In the genomic region with DNA sequence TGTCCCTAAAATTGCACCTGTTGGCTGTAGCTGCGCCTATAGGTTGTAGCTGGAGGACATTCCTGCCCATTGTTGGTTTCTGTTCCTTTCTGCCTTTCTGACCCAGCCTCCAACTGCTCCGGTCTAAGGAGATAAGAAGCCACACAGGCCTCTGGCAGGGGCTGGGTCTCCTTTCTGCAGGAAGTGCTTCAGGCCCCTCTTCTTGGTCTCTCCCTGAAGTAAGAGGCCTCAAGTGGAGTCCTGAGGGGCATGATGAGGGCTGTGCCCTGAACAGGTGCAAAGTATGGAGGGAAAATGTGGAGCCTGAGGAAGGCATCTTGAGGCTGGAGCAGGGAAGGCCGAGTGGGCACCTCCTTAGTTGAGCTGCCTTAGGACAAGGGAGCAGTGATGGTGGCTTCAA, we compare ENCODE assay signal across 1 cellular context.
TF ChIP-seq lines count a peak whose summit lies in the region.

No MANE protein-coding gene starts in this region.

TF ChIP-seq in A549, 52 proteins besides CTCF, POLR2A, EP300 and RAD21 (continued from another document):
- TF ChIP-seq, protein P1, sequence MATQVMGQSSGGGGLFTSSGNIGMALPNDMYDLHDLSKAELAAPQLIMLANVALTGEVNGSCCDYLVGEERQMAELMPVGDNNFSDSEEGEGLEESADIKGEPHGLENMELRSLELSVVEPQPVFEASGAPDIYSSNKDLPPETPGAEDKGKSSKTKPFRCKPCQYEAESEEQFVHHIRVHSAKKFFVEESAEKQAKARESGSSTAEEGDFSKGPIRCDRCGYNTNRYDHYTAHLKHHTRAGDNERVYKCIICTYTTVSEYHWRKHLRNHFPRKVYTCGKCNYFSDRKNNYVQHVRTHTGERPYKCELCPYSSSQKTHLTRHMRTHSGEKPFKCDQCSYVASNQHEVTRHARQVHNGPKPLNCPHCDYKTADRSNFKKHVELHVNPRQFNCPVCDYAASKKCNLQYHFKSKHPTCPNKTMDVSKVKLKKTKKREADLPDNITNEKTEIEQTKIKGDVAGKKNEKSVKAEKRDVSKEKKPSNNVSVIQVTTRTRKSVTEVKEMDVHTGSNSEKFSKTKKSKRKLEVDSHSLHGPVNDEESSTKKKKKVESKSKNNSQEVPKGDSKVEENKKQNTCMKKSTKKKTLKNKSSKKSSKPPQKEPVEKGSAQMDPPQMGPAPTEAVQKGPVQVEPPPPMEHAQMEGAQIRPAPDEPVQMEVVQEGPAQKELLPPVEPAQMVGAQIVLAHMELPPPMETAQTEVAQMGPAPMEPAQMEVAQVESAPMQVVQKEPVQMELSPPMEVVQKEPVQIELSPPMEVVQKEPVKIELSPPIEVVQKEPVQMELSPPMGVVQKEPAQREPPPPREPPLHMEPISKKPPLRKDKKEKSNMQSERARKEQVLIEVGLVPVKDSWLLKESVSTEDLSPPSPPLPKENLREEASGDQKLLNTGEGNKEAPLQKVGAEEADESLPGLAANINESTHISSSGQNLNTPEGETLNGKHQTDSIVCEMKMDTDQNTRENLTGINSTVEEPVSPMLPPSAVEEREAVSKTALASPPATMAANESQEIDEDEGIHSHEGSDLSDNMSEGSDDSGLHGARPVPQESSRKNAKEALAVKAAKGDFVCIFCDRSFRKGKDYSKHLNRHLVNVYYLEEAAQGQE (IDR thresholded peaks at IDR 0.05), result no peak
- TF ChIP-seq KDM5A (IDR thresholded peaks at IDR 0.05) (no peak), KDM1A (IDR thresholded peaks at IDR 0.05; ENCODE audit: low read depth) (no peak), RARB (CRISPR knock-in tag; IDR thresholded peaks at IDR 0.05) (no peak), MYC (IDR thresholded peaks at IDR 0.05; ENCODE audit: borderline replicate concordance, low read length) (no peak), FOSB (CRISPR knock-in tag; IDR thresholded peaks at IDR 0.05) (no peak), RNF2 (IDR thresholded peaks at IDR 0.05; ENCODE audit: borderline replicate concordance, low read depth) (no peak), HDAC2 (IDR thresholded peaks at IDR 0.05) (no peak), TFCP2L1 (CRISPR knock-in tag; IDR thresholded peaks at IDR 0.05) (no peak), ZSCAN20 (CRISPR knock-in tag; IDR thresholded peaks at IDR 0.05) (no peak), JUNB (IDR thresholded peaks at IDR 0.05) (no peak), MAFK (IDR thresholded peaks at IDR 0.05; ENCODE audit: partially characterized antibody) (no peak)
- TF ChIP-seq, protein P2, sequence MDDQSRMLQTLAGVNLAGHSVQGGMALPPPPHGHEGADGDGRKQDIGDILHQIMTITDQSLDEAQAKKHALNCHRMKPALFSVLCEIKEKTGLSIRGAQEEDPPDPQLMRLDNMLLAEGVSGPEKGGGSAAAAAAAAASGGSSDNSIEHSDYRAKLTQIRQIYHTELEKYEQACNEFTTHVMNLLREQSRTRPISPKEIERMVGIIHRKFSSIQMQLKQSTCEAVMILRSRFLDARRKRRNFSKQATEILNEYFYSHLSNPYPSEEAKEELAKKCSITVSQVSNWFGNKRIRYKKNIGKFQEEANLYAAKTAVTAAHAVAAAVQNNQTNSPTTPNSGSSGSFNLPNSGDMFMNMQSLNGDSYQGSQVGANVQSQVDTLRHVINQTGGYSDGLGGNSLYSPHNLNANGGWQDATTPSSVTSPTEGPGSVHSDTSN (IDR thresholded peaks at IDR 0.05), result no peak
